ENCODE assay signal across 8 cellular contexts in the genomic region with DNA sequence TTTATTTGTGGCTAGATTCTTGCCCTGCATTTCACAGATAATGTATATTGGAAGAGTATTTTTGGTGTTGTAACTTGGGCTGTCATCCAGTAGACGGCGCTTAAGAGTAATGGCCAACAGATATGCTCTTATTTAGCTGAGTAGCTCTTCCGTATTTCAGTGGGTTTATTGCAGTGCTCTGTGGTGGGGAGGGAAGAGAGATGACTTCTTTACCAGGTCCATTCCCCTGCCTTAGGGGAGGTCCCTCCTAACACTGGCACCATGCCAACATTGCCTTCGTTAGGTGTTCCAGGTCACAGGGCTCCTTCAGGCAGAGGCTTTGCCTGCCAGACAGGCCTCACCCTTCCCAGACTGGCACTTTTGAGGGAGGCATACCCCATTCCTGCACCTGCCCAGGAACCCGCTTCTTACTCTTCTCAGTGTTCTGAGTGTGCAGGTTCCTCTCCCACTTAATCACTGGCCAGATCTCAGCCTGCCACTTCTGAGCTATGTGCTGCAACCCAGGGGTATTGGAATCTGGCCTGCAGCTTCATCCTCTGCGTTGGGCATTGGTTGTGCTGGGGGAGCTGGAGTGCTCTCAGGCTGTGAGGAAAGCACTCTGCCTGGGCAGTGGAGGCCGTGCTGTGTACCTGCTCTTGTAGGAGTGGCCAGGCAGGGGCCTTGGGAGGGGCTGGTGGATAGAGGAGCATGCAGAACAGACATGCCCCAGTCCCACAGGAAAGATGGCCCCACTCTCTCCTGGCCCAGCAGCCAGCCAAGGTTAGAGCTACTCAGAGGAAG. TPM values are rescaled to one million over a fixed set of nuclear protein-coding genes. Genes with fewer than 3 reads are reported as not detected.
A peak's percentile ranks its signal among the peaks of the same experiment; 100 is the strongest.
DNase-seq lines count a peak whose midpoint lies in the region; ATAC-seq, FAIRE-seq and TF ChIP-seq lines count a peak whose summit lies in the region.

No MANE protein-coding gene starts in this region.

- H3K27me3 ChIP-seq in prostate gland (replicated peaks; ENCODE audit: insufficient read depth): no peaks in the 10 kb centered on the region

- H3K27ac ChIP-seq in prostate gland: no peak overlapping the region

- TF ChIP-seq POLR2A in GM18505 (IDR thresholded peaks at IDR 0.05; ENCODE audit: borderline replicate concordance, extremely low read depth, insufficient read depth, insufficient read length): no peak
- TF ChIP-seq POLR2A in prostate gland (IDR thresholded peaks at IDR 0.05): no peak

- H3K4me1 Mint-ChIP-seq in CD14-positive monocyte (no peaks in the 10 kb centered on the region), endothelial cell (ENCODE audit: unreplicated experiment) (no peaks in the 10 kb centered on the region)

- ATAC-seq in GM18505 (IDR thresholded peaks at IDR 0.05; ENCODE audit: unreplicated experiment) (peak; percentile 91), HG02840 (IDR thresholded peaks at IDR 0.05; ENCODE audit: low FRiP score, unreplicated experiment) (peak; percentile 76)

- TF ChIP-seq CTCF in CD14-positive monocyte (IDR thresholded peaks at IDR 0.05): peak; percentile 73
- peak; percentile 40 for TF ChIP-seq CTCF in endothelial cell (IDR thresholded peaks at IDR 0.05; ENCODE audit: unreplicated experiment)
- TF ChIP-seq CTCF in prostate gland (IDR thresholded peaks at IDR 0.05): peak in 3 of 4 experiments; percentile 30 to 59 (median 50)
- no peak for TF ChIP-seq CTCF in D721Med (IDR thresholded peaks at IDR 0.05; ENCODE audit: insufficient read depth, missing control alignments)

- H3K9me3 ChIP-seq in prostate gland: no peaks in the 10 kb centered on the region

- H3K4me3 Mint-ChIP-seq in CD14-positive monocyte (no peak overlapping the region), endothelial cell (ENCODE audit: unreplicated experiment) (no peak overlapping the region)

- H3K9me3 Mint-ChIP-seq in CD14-positive monocyte: peaks cover 0 to 3% (median 0%) of the 10 kb centered on the region in 7 donors
- H3K9me3 Mint-ChIP-seq in endothelial cell (ENCODE audit: unreplicated experiment): no peaks in the 10 kb centered on the region

- no peaks in the 10 kb centered on the region for H3K36me3 Mint-ChIP-seq in CD14-positive monocyte
- H3K36me3 Mint-ChIP-seq in endothelial cell (ENCODE audit: low read depth, unreplicated experiment): no peaks in the 10 kb centered on the region

- no peak for DNase-seq in CD14-positive monocyte (ENCODE audit: low spot score)
- DNase-seq in NOMO-1 treated with DMSO at 0.1 percent for 48 hours (lab: John Stamatoyannopoulos, UW; ENCODE audit: unreplicated experiment): peak; percentile 81
- DNase-seq in endothelial cell (ENCODE audit: low spot score): peak; percentile 7
- peak; percentile 4 for DNase-seq in prostate gland (ENCODE audit: low spot score)
- no peak for DNase-seq in D721Med (ENCODE audit: insufficient read length, low spot score)
- DNase-seq in activated gamma-delta T cell (lab: John Stamatoyannopoulos, UW): no peak

- no peak overlapping the region for H3K4me3 ChIP-seq in prostate gland

- H3K27me3 Mint-ChIP-seq in CD14-positive monocyte (ENCODE audit: low read depth in 3 of 3): peaks cover 7 to 16% (median 8%) of the 10 kb centered on the region in 3 donors
- H3K27me3 Mint-ChIP-seq in endothelial cell (ENCODE audit: unreplicated experiment): no peaks in the 10 kb centered on the region

- H3K36me3 ChIP-seq in prostate gland: no peaks in the 10 kb centered on the region

- intact Hi-C loops in CD14-positive monocyte (cut with micrococcal nuclease): loop anchor here in 1 of 2 donors (5.0 kb wide), 1 partner anchor 156 kb away; no protein-coding TSS in a partner anchor
- intact Hi-C loops in prostate gland (cut with DNase I): no loop called here

- WGBS in prostate gland: 49% methylated on average over 7 of the region's 7 CpGs

- H3K27ac Mint-ChIP-seq in CD14-positive monocyte: peak overlapping the region in 1 of 7 donors; percentile 38
- no peak overlapping the region for H3K27ac Mint-ChIP-seq in endothelial cell (ENCODE audit: unreplicated experiment)

- H3K4me1 ChIP-seq in prostate gland (replicated peaks): no peaks in the 10 kb centered on the region

- FAIRE-seq in D721Med (lab: Jason Lieb, UNC): no peak

RNA-seq across cellular contexts. Expression of a gene that starts 29.4 kb away (rescaled TPM):
- not detected for polyA plus RNA-seq in CD14-positive monocyte
- not detected for total RNA-seq in endothelial cell (ENCODE audit: unreplicated experiment)
- 1 to 10 TPM in 1 of 2 donors, not detected in 1; 9.1 TPM for total RNA-seq in prostate gland

Comparison
In these comparisons a context has a peak if more than half of its experiments do, and no peak if none do; other contexts are left out.
1. DNase-seq: peak in NOMO-1 treated with DMSO at 0.1 percent for 48 hours (single experiment), endothelial cell (single experiment) and prostate gland (single experiment); none in CD14-positive monocyte (single experiment), D721Med (single experiment) and activated gamma-delta T cell (single experiment).